ENCODE assay signal across 17 cellular contexts in genomic region chr16:69925311-69925710, GRCh38. TPM values are rescaled to one million over a fixed set of nuclear protein-coding genes. Genes with fewer than 3 reads are reported as not detected.
DNase-seq lines count a peak whose midpoint lies in the region; ATAC-seq and TF ChIP-seq lines count a peak whose summit lies in the region.
"Had no signal": no experiment of that assay in that cellular context is flagged by ENCODE, and none has a peak within 500 bp of the region (broad histone marks: within the 10 kb centered on the region; RNA-seq: fewer than 3 reads in every experiment).

No MANE protein-coding gene starts in this region.

- ATAC-seq in Right ventricle myocardium inferior, result no peak
- ATAC-seq in gastroesophageal sphincter, result no peak
- ATAC-seq in natural killer cell, result no peak

- H3K4me1 ChIP-seq in gastroesophageal sphincter, result peaks cover 0 to 57% (median 4%) of the 10 kb centered on the region in 3 donors
- no peaks in the 10 kb centered on the region for H3K4me1 ChIP-seq in parathyroid adenoma
- H3K4me1 ChIP-seq in vagina, result peaks cover 44% of the 10 kb centered on the region
- H3K4me1 ChIP-seq: HAP-1, left lung, upper lobe of left lung had no signal

- 47 to 64% methylated on average over 7 of the region's 8 CpGs for WGBS in gastroesophageal sphincter (ENCODE audit: low coverage in 1 of 2), 2 donors

- H3K4me3 ChIP-seq in gastroesophageal sphincter, result peak overlapping the region in 1 of 2 donors; percentile 38
- H3K4me3 ChIP-seq in parathyroid adenoma (ENCODE audit: low read depth, low read length), result peak overlapping the region; percentile 24
- H3K4me3 ChIP-seq in vagina, result peak overlapping the region; percentile 28 to 33
- H3K4me3 ChIP-seq: HAP-1, left lung, upper lobe of left lung had no signal

- no peak overlapping the region for H3K4me3 Mint-ChIP-seq in natural killer cell
- H3K4me3 Mint-ChIP-seq: dendritic cell treated with granulocyte-macrophage colony-stimulating factor and Interleukin-4, amounts not matched to agents 40 ng/mL and 50 ng/mL, for 4 days; IgD-negative memory B cell had no signal

- H3K9me3 ChIP-seq in gastroesophageal sphincter (no peaks in the 10 kb centered on the region), parathyroid adenoma (ENCODE audit: control insufficient read depth, low read length) (no peaks in the 10 kb centered on the region), vagina (no peaks in the 10 kb centered on the region)
- H3K9me3 ChIP-seq: HAP-1, left lung, upper lobe of left lung had no signal

- no peaks in the 10 kb centered on the region for H3K9me3 Mint-ChIP-seq in natural killer cell
- H3K9me3 Mint-ChIP-seq: dendritic cell treated with granulocyte-macrophage colony-stimulating factor and Interleukin-4, amounts not matched to agents 40 ng/mL and 50 ng/mL, for 4 days; IgD-negative memory B cell had no signal

- H3K27me3 ChIP-seq in gastroesophageal sphincter (no peaks in the 10 kb centered on the region), parathyroid adenoma (ENCODE audit: control insufficient read depth, insufficient read depth, low read length) (no peaks in the 10 kb centered on the region), vagina (no peaks in the 10 kb centered on the region)
- H3K27me3 ChIP-seq: left lung, upper lobe of left lung had no signal

- DNase-seq in cardiac septum (ENCODE audit: low spot score), result peak; percentile 73
- DNase-seq in Right ventricle myocardium inferior (ENCODE audit: missing footprints), result no peak
- no peak for DNase-seq in vagina (ENCODE audit: extremely low spot score in 2 of 2)
- no peak for DNase-seq in OCI-M1 (lab: John Stamatoyannopoulos, UW)
- DNase-seq in pons (ENCODE audit: low spot score), result no peak
- DNase-seq in natural killer cell, result no peak
- DNase-seq: DMS79 treated with DMSO at 0.1 percent for 48 hours, head of caudate nucleus, NCI-H1694, NCI-H748 treated with DMSO at 0.1 percent for 48 hours had no signal

- H3K36me3 ChIP-seq in gastroesophageal sphincter (peaks cover 0 to 23% of the 10 kb centered on the region in 2 donors), parathyroid adenoma (ENCODE audit: control insufficient read depth, insufficient read depth, low read length) (no peaks in the 10 kb centered on the region), vagina (no peaks in the 10 kb centered on the region)

- peaks cover 0 to 7% of the 10 kb centered on the region in 2 donors for H3K4me1 Mint-ChIP-seq in natural killer cell
- H3K4me1 Mint-ChIP-seq: IgD-negative memory B cell had no signal

- TF ChIP-seq CTCF in gastroesophageal sphincter (IDR thresholded peaks at IDR 0.05) (no peak), parathyroid adenoma (IDR thresholded peaks at IDR 0.05) (no peak), vagina (IDR thresholded peaks at IDR 0.05) (no peak), natural killer cell (IDR thresholded peaks at IDR 0.05) (no peak)

- peaks cover 18% of the 10 kb centered on the region for H3K36me3 Mint-ChIP-seq in natural killer cell

- H3K27ac ChIP-seq in gastroesophageal sphincter, result peak overlapping the region; percentile 7 to 80 (median 74)
- peak overlapping the region; percentile 24 for H3K27ac ChIP-seq in parathyroid adenoma
- H3K27ac ChIP-seq in vagina, result peak overlapping the region; percentile 89

- H3K79me2 ChIP-seq in parathyroid adenoma, result no peaks in the 10 kb centered on the region

- H2AFZ ChIP-seq in parathyroid adenoma, result no peak overlapping the region

- H3K27ac Mint-ChIP-seq in natural killer cell, result no peak overlapping the region
- H3K27ac Mint-ChIP-seq: dendritic cell treated with granulocyte-macrophage colony-stimulating factor and Interleukin-4, amounts not matched to agents 40 ng/mL and 50 ng/mL, for 4 days; IgD-negative memory B cell had no signal

- intact Hi-C loops in cardiac septum (cut with DNase I) (loop anchor here (5.0 kb wide), 1 partner anchor 33 kb away; no protein-coding TSS in a partner anchor), Right ventricle myocardium inferior (cut with DNase I) (no loop called here), vagina (cut with DNase I) (no loop called here), natural killer cell (cut with micrococcal nuclease) (no loop called here)

- H3K9ac ChIP-seq in parathyroid adenoma, result no peak overlapping the region

- no peak overlapping the region for H3K4me2 ChIP-seq in parathyroid adenoma (ENCODE audit: low read length)

- no peaks in the 10 kb centered on the region for H3K27me3 Mint-ChIP-seq in natural killer cell (ENCODE audit: low read depth in 2 of 2)
- H3K27me3 Mint-ChIP-seq: dendritic cell treated with granulocyte-macrophage colony-stimulating factor and Interleukin-4, amounts not matched to agents 40 ng/mL and 50 ng/mL, for 4 days; IgD-negative memory B cell had no signal

- no peak for TF ChIP-seq EP300 in gastroesophageal sphincter (IDR thresholded peaks at IDR 0.05)

- TF ChIP-seq POLR2A in gastroesophageal sphincter (IDR thresholded peaks at IDR 0.05) (no peak), vagina (IDR thresholded peaks at IDR 0.05) (no peak)

RNA-seq across cellular contexts. Expression of gene CLEC18A, which starts 25.8 kb away (rescaled TPM):
- total RNA-seq in cardiac septum (0.13 TPM), Right ventricle myocardium inferior (0.35 TPM), gastroesophageal sphincter (1 to 10 TPM in 1 of 4 donors, under 1 TPM in 2, not detected in 1; 0.27 to 1.9 (median 0.31) TPM), vagina (1.2 TPM), natural killer cell (1 to 10 TPM; 2.3 to 2.7 (median 2.4) TPM)

Comparison
In these comparisons a context has a peak if more than half of its experiments do, and no peak if none do; other contexts are left out.
1. H3K27ac ChIP-seq: peak in every context shown above with its lines; median percentile 89 in vagina; 74 in gastroesophageal sphincter; 24 in parathyroid adenoma.